In genomic region chr15:67563092-67563491, GRCh38 we compare ENCODE assay signal across 24 cellular contexts.
"Had no signal": no experiment of that assay in that cellular context is flagged by ENCODE, and none has a peak within 500 bp of the region (broad histone marks: within the 10 kb centered on the region; RNA-seq: fewer than 3 reads in every experiment).

No MANE protein-coding gene starts in this region.

- H3K27ac ChIP-seq: brain microvascular endothelial cell, coronary artery, epithelial cell of prostate, esophagus squamous epithelium, gastroesophageal sphincter, heart right ventricle, hepatocyte had no signal

- H3K4me1 ChIP-seq: esophagus squamous epithelium, gastroesophageal sphincter had no signal

- H3K79me2 ChIP-seq: hepatocyte had no signal

- ATAC-seq: activated CD4-positive, alpha-beta T cell treated with anti-CD3 and anti-CD28 coated beads for 36 hours; activated T-cell treated with anti-CD3 and anti-CD28 coated beads, Interleukin-2, amount 50 U/mL, for 4 hours; activated T-helper 17 cell treated with anti-CD3 and anti-CD28 coated beads, Interleukin-2, amount 50 U/mL, for 72 hours; gastroesophageal sphincter; heart right ventricle had no signal

- H3K36me3 ChIP-seq: brain microvascular endothelial cell had no signal

- H3K27me3 ChIP-seq: brain microvascular endothelial cell, esophagus squamous epithelium, gastroesophageal sphincter, heart right ventricle, hepatocyte had no signal

- H3K9me3 ChIP-seq: gastroesophageal sphincter had no signal

- H3K4me3 ChIP-seq: coronary artery, esophagus squamous epithelium, gastroesophageal sphincter, heart right ventricle, hepatocyte had no signal

- H3K4me2 ChIP-seq: hepatocyte had no signal

- DNase-seq: activated CD4-positive, alpha-beta memory T cell treated with anti-CD3 and anti-CD28 coated beads, Interleukin-2, amount 10 ng/mL, durations not matched to agents 7 days and 5 days; activated CD4-positive, alpha-beta T cell treated with anti-CD3 and anti-CD28 coated beads for 36 hours; activated CD4-positive, alpha-beta T cell treated with anti-CD3 and anti-CD28 coated beads, Interleukin-2, amount 10 ng/mL, durations not matched to agents 24 days and 14 days; activated CD4-positive, alpha-beta T cell treated with anti-CD3 and anti-CD28 coated beads, Interleukin-2, amount 50 U/mL, for 4 hours; activated CD4-positive, CD25-positive, alpha-beta regulatory T cell; activated CD4-positive, CD25-positive, alpha-beta regulatory T cell treated with anti-CD3 and anti-CD28 coated beads, Interleukin-2, amount 50 U/mL, for 72 hours; activated effector memory CD4-positive, alpha-beta T cell treated with Interleukin-2 at 50 U/mL for 16 hours; activated gamma-delta T cell treated with Interleukin-2 at 50 U/mL for 16 hours; activated naive CD4-positive, alpha-beta T cell treated with anti-CD3 and anti-CD28 coated beads, Interleukin-2, amount 50 U/mL, for 16 hours; activated naive CD4-positive, alpha-beta T cell treated with Interleukin-2 at 50 U/mL for 16 hours; activated T-cell treated with anti-CD3 and anti-CD28 coated beads, Interleukin-2, amount 50 U/mL, for 4 hours; amniotic stem cell; anterior cingulate cortex; brain microvascular endothelial cell; effector CD8-positive, alpha-beta T cell; esophagus squamous epithelium; foreskin melanocyte; heart right ventricle; T-helper 2 cell had no signal

- H2AFZ ChIP-seq: hepatocyte had no signal
